Comparison of ENCODE assay signal across 21 cellular contexts in the genomic region with DNA sequence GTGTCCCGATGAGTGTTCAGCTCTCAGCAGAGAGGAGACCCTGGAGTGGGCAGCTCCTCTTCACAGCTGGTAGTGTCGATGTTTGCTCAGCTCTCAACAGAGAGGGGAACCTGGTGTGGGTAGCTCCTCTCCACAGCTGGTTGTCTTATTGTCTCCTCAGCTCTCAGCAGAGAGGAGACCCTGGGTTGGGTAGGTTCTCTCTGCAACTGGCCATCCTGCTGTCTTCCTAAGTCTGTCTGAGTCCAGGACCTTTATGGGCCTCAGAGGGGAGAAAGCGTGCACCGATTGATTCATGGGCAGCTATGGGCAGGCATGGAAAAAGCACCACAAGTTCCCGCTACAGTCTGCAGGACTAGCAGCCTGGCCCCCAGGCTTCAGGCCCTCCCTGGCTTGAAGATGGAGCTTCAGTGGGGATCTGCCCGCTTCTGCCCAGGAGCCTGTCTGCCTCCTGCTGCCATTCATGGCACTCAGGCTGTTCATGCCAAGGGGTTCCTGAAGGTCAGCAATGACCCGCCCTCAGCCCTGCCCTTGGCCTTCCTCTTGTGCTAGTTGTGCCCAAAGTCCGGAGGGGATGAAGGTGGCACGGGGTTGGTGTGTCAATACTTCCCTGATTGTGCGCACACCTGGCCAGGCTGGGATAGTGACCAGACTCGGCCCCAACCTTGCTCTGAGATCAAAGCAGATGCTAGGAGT.
"Had no signal": no experiment of that assay in that cellular context is flagged by ENCODE, and none has a peak within 500 bp of the region (broad histone marks: within the 10 kb centered on the region; RNA-seq: fewer than 3 reads in every experiment).

No MANE protein-coding gene starts in this region.

- DNase-seq: activated CD4-positive, alpha-beta T cell treated with anti-CD3 and anti-CD28 coated beads, Interleukin-2, amount 10 ng/mL, durations not matched to agents 24 days and 14 days; activated CD4-positive, CD25-positive, alpha-beta regulatory T cell; activated CD8-positive, alpha-beta memory T cell treated with anti-CD3 and anti-CD28 coated beads, Interleukin-2, amount 50 U/mL, for 48 hours; activated CD8-positive, alpha-beta T cell treated with anti-CD3 and anti-CD28 coated beads, Interleukin-2, amount 10 ng/mL, durations not matched to agents 7 days and 5 days; activated naive CD8-positive, alpha-beta T cell treated with anti-CD3 and anti-CD28 coated beads, Interleukin-2, amount 10 ng/mL, durations not matched to agents 7 days and 5 days; activated T-cell treated with anti-CD3 and anti-CD28 coated beads, Interleukin-2, amount 50 U/mL, for 72 hours; effector memory CD8-positive, alpha-beta T cell; foreskin melanocyte; immature natural killer cell; left cardiac atrium; naive B cell; stimulated activated CD4-positive, alpha-beta T cell treated with anti-CD3 and anti-CD28 coated beads, Interleukin-2, amount 100 ng/mL, for 48 hours; stimulated activated naive CD4-positive, alpha-beta T cell; SW 1271; trophoblast cell had no signal

- H3K27me3 Mint-ChIP-seq: activated CD4-positive, alpha-beta T cell treated with anti-CD3 and anti-CD28 coated beads, Interleukin-2, amount 10 ng/mL, durations not matched to agents 24 days and 14 days; dendritic cell treated with granulocyte-macrophage colony-stimulating factor and Interleukin-4, amounts not matched to agents 40 ng/mL and 50 ng/mL, for 4 days; effector memory CD8-positive, alpha-beta T cell; naive B cell had no signal

- H3K4me3 Mint-ChIP-seq: activated CD4-positive, alpha-beta T cell treated with anti-CD3 and anti-CD28 coated beads, Interleukin-2, amount 10 ng/mL, durations not matched to agents 24 days and 14 days; activated CD8-positive, alpha-beta T cell treated with anti-CD3 and anti-CD28 coated beads, Interleukin-2, amount 10 ng/mL, durations not matched to agents 7 days and 5 days; activated naive CD8-positive, alpha-beta T cell treated with anti-CD3 and anti-CD28 coated beads, Interleukin-2, amount 10 ng/mL, durations not matched to agents 7 days and 5 days; activated T-cell treated with anti-CD3 and anti-CD28 coated beads, Interleukin-2, amount 50 U/mL, for 72 hours; dendritic cell treated with granulocyte-macrophage colony-stimulating factor and Interleukin-4, amounts not matched to agents 40 ng/mL and 50 ng/mL, for 4 days; effector memory CD8-positive, alpha-beta T cell; immature natural killer cell; naive B cell; T-helper 2 cell treated with Interferon-gamma antibody and Interleukin-4, amounts not matched to agents 5 μg/mL and 100 μg/mL, for 36 hours had no signal

- H3K4me3 ChIP-seq: heart left ventricle, pancreas, suprapubic skin had no signal

- H3K4me1 Mint-ChIP-seq: activated CD4-positive, alpha-beta T cell treated with anti-CD3 and anti-CD28 coated beads, Interleukin-2, amount 10 ng/mL, durations not matched to agents 24 days and 14 days; activated naive CD8-positive, alpha-beta T cell treated with anti-CD3 and anti-CD28 coated beads, Interleukin-2, amount 10 ng/mL, durations not matched to agents 7 days and 5 days; immature natural killer cell; naive B cell had no signal

- H3K36me3 Mint-ChIP-seq: activated naive CD8-positive, alpha-beta T cell treated with anti-CD3 and anti-CD28 coated beads, Interleukin-2, amount 10 ng/mL, durations not matched to agents 7 days and 5 days; immature natural killer cell; naive B cell had no signal

- ATAC-seq: activated CD8-positive, alpha-beta T cell treated with anti-CD3 and anti-CD28 coated beads, Interleukin-2, amount 10 ng/mL, durations not matched to agents 7 days and 5 days; activated T-cell treated with anti-CD3 and anti-CD28 coated beads, Interleukin-2, amount 50 U/mL, for 72 hours; effector memory CD8-positive, alpha-beta T cell; heart left ventricle; left cardiac atrium had no signal

- H3K27ac ChIP-seq: epithelial cell of prostate, heart left ventricle, pancreas, suprapubic skin had no signal

- H3K9me3 Mint-ChIP-seq: activated CD4-positive, alpha-beta T cell treated with anti-CD3 and anti-CD28 coated beads, Interleukin-2, amount 10 ng/mL, durations not matched to agents 24 days and 14 days; activated naive CD8-positive, alpha-beta T cell treated with anti-CD3 and anti-CD28 coated beads, Interleukin-2, amount 10 ng/mL, durations not matched to agents 7 days and 5 days; activated T-cell treated with anti-CD3 and anti-CD28 coated beads, Interleukin-2, amount 50 U/mL, for 72 hours; dendritic cell treated with granulocyte-macrophage colony-stimulating factor and Interleukin-4, amounts not matched to agents 40 ng/mL and 50 ng/mL, for 4 days; effector memory CD8-positive, alpha-beta T cell; T-helper 2 cell treated with Interferon-gamma antibody and Interleukin-4, amounts not matched to agents 5 μg/mL and 100 μg/mL, for 36 hours had no signal

- H3K9me3 ChIP-seq: heart left ventricle, pancreas, suprapubic skin had no signal

- H3K36me3 ChIP-seq: heart left ventricle, pancreas, suprapubic skin had no signal

- H3K27me3 ChIP-seq: heart left ventricle, pancreas, suprapubic skin had no signal

- H3K27ac Mint-ChIP-seq: activated CD4-positive, alpha-beta T cell treated with anti-CD3 and anti-CD28 coated beads, Interleukin-2, amount 10 ng/mL, durations not matched to agents 24 days and 14 days; activated CD8-positive, alpha-beta T cell treated with anti-CD3 and anti-CD28 coated beads, Interleukin-2, amount 10 ng/mL, durations not matched to agents 7 days and 5 days; activated naive CD8-positive, alpha-beta T cell treated with anti-CD3 and anti-CD28 coated beads, Interleukin-2, amount 10 ng/mL, durations not matched to agents 7 days and 5 days; dendritic cell treated with granulocyte-macrophage colony-stimulating factor and Interleukin-4, amounts not matched to agents 40 ng/mL and 50 ng/mL, for 4 days; effector memory CD8-positive, alpha-beta T cell; immature natural killer cell; T-helper 2 cell treated with Interferon-gamma antibody and Interleukin-4, amounts not matched to agents 5 μg/mL and 100 μg/mL, for 36 hours had no signal

- H3K4me1 ChIP-seq: heart left ventricle, suprapubic skin had no signal
